In genomic region chr4:167550021-167550420, GRCh38 we compare ENCODE assay signal across 1 cellular context.
TF ChIP-seq lines count a peak whose summit lies in the region.

No MANE protein-coding gene starts in this region.

TF ChIP-seq in GM12878, 131 proteins besides CTCF, POLR2A, EP300 and RAD21 (continued from another document):
- TF ChIP-seq PBX3 (IDR thresholded peaks at IDR 0.05; ENCODE audit: insufficient replicate concordance, low read depth, low read length) = no peak
- TF ChIP-seq E2F8 (IDR thresholded peaks at IDR 0.05; ENCODE audit: low read depth, partially characterized antibody) = no peak
- no peak for TF ChIP-seq ZZZ3 (IDR thresholded peaks at IDR 0.05; ENCODE audit: control insufficient read depth, insufficient read length, low read depth)
- TF ChIP-seq BACH1 (IDR thresholded peaks at IDR 0.05; ENCODE audit: borderline replicate concordance) = no peak
- TF ChIP-seq MTA2 (IDR thresholded peaks at IDR 0.05; ENCODE audit: low read depth) = no peak
- no peak for TF ChIP-seq CEBPB (IDR thresholded peaks at IDR 0.05; ENCODE audit: borderline replicate concordance in 1 of 2, low read depth in 2 of 2, low read length in 2 of 2)
- no peak for TF ChIP-seq SKIL (IDR thresholded peaks at IDR 0.05; ENCODE audit: low read depth, poor library complexity, severe bottlenecking)
